1 cellular context compared by ENCODE assay signal in the genomic region with DNA sequence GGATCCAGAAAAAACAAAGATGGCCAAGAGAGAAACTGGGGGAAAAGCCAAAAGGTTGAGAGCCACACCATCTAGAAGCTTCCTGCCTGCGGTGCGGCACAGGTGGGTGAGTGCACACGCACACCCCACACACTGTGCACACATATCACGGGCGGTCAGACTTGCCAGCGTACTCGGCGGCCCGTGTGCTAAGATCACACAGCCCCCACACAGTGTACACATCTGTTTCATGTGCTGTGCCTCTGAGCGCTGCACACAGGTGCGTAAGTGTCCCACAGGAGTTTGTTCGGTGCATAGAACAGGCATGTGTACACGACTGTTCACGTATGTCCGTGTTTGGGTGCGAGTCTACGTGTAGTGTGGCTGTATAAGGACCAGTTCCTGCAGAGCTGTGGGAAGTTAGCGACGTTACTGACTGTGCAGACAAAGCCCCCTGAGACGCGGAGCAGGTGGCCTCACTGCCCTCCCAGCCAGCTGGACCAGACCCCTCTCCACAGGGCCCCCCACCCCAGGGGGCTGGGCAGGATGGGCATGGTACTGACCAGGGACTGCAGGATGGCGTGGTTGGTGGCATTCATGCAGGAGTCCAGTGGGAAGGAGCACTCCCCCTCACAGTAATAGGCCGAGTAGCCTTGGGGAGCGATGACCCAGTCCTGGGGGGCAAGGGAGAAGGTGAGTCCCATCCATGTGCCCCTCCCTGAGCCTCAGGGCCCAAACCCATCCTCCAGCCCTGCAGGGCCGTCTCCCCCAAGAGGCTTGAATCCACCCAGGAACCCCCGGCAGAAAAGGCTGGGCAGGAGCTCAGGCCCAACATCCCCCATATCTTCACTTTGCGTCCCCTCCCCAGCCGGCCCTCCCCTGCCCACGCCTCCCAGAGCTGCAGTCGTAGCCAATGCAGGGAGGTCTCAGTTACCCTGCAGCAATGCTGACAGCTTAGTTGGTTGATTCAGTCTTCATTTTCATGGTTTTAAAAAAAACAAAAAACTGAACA.
TF ChIP-seq lines count a peak whose summit lies in the region.

No MANE protein-coding gene starts in this region.

TF ChIP-seq in HepG2, 621 proteins besides CTCF, POLR2A, EP300 and RAD21:
- TF ChIP-seq SP1 (IDR thresholded peaks at IDR 0.05) (no peak), SP1 (CRISPR knock-in tag; IDR thresholded peaks at IDR 0.05) (no peak), SIX1 (CRISPR knock-in tag; IDR thresholded peaks at IDR 0.05; ENCODE audit: borderline replicate concordance) (no peak)
TF ChIP-seq in HepG2: peak in this region for 0.
